ENCODE assay signal across 8 cellular contexts in the genomic region with DNA sequence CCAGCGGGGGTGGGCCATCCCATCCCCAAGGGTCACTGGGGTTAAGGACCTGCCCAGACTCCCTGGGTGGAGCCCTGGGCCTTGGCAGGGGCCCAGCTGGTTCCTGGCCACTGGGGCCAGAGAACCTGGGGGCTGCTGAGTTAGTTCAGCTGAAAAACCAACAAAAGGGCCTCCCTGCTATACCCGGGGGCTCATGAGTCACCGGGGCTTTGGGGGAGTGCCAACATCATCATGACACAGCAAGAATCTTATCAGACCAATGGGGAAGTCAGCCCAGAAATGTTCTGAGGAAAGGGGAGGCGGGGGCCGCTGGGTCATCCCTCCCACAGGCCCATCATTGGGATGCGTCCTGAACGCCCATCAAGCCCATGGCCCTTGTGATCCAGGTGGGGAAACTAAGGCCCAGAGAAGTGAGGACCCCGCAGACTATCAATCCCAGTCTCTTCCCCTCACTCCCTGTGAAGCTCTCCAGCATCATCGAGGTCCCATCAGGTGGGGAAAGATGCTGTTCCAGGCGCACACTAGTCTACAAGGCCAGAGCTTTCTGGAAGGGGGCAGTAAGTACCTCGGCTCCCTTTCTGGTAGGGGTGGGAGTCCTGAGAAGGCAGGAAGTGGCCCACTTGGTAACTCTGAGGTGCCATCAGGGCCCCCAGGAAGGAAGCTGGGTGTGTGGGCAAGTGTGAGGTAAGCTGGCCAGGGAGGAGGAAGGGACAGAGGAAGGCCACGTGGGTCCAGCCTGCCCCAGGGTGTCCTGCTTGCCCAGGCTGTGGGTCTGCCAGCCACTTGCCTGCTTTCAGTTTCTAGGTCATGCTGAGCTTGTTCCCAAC. TPM values are rescaled to one million over a fixed set of nuclear protein-coding genes. Genes with fewer than 3 reads are reported as not detected.
DNase-seq lines count a peak whose midpoint lies in the region; ATAC-seq and TF ChIP-seq lines count a peak whose summit lies in the region.

No MANE protein-coding gene starts in this region.

- no peak for TF ChIP-seq POLR2A in sigmoid colon (IDR thresholded peaks at IDR 0.05)

- peak; percentile 72 for DNase-seq in COLO829 (ENCODE audit: low spot score)
- DNase-seq in NCI-H2196 treated with DMSO at 0.1 percent for 48 hours (lab: John Stamatoyannopoulos, UW; ENCODE audit: unreplicated experiment): peak; percentile 3
- peak; percentile 55 for DNase-seq in activated gamma-delta T cell treated with anti-CD3 and anti-CD28 coated beads, Interleukin-2, amount 50 U/mL, for 16 hours (ENCODE audit: low read depth)
- peak; percentile 38 for DNase-seq in globus pallidus (ENCODE audit: low spot score)
- peak; percentile 88 for DNase-seq in sigmoid colon
- DNase-seq in NCI-H2081 treated with DMSO at 0.1 percent for 48 hours (lab: John Stamatoyannopoulos, UW): no peak

- intact Hi-C loops in sigmoid colon (cut with DNase I): no loop called here

- TF ChIP-seq EP300 in sigmoid colon (IDR thresholded peaks at IDR 0.05): no peak

- no peaks in the 10 kb centered on the region for H3K36me3 ChIP-seq in sigmoid colon

- no peak for TF ChIP-seq CTCF in sigmoid colon (IDR thresholded peaks at IDR 0.05)

- no peaks in the 10 kb centered on the region for H3K27me3 ChIP-seq in sigmoid colon

- no peak overlapping the region for H3K4me3 ChIP-seq in sigmoid colon

- ATAC-seq in GM19455 (IDR thresholded peaks at IDR 0.05; ENCODE audit: unreplicated experiment) (no peak), HG03521 (IDR thresholded peaks at IDR 0.05; ENCODE audit: unreplicated experiment) (no peak)

- peaks cover 0 to 20% (median 13%) of the 10 kb centered on the region in 4 donors for H3K4me1 ChIP-seq in sigmoid colon

- no peaks in the 10 kb centered on the region for H3K9me3 ChIP-seq in sigmoid colon

- peak overlapping the region; percentile 49 to 72 (median 62) for H3K27ac ChIP-seq in sigmoid colon

- 55 to 66% methylated on average over 12 of the region's 12 CpGs for WGBS in sigmoid colon, 2 donors

RNA-seq across cellular contexts. Expression of a gene that starts 4.5 kb away (rescaled TPM):
- total RNA-seq in sigmoid colon: 10 to 100 TPM; 15.0 to 32.1 (median 19.8) TPM
- polyA plus RNA-seq in sigmoid colon: 10 to 100 TPM in 2 of 3 donors, 1 to 10 TPM in 1; 9.0 to 34.6 (median 17.8) TPM

RNA-seq across cellular contexts. Expression of a gene that starts 5.3 kb away (rescaled TPM):
- 10 to 100 TPM in 3 of 4 donors, 1 to 10 TPM in 1; 9.2 to 27.4 (median 13.3) TPM for total RNA-seq in sigmoid colon
- 10 to 100 TPM; 13.2 to 28.9 (median 17.8) TPM for polyA plus RNA-seq in sigmoid colon

RNA-seq across cellular contexts. Expression of a gene that starts 26.1 kb away (rescaled TPM):
- 10 to 100 TPM; 30.7 to 49.0 (median 40.6) TPM for total RNA-seq in sigmoid colon
- polyA plus RNA-seq in sigmoid colon: 10 to 100 TPM; 49.7 to 64.9 (median 57.1) TPM

RNA-seq across cellular contexts. Expression of a gene that starts 42.8 kb away (rescaled TPM):
- under 1 TPM in 1 of 4 donors, not detected in 3; 0.54 TPM for total RNA-seq in sigmoid colon
- not detected for polyA plus RNA-seq in sigmoid colon

RNA-seq across cellular contexts. Expression of a gene that starts 51.7 kb away (rescaled TPM):
- total RNA-seq in sigmoid colon: 10 to 100 TPM; 17.5 to 28.8 (median 20.7) TPM
- polyA plus RNA-seq in sigmoid colon: 10 to 100 TPM; 12.9 to 22.6 (median 18.0) TPM
